In the genomic region with DNA sequence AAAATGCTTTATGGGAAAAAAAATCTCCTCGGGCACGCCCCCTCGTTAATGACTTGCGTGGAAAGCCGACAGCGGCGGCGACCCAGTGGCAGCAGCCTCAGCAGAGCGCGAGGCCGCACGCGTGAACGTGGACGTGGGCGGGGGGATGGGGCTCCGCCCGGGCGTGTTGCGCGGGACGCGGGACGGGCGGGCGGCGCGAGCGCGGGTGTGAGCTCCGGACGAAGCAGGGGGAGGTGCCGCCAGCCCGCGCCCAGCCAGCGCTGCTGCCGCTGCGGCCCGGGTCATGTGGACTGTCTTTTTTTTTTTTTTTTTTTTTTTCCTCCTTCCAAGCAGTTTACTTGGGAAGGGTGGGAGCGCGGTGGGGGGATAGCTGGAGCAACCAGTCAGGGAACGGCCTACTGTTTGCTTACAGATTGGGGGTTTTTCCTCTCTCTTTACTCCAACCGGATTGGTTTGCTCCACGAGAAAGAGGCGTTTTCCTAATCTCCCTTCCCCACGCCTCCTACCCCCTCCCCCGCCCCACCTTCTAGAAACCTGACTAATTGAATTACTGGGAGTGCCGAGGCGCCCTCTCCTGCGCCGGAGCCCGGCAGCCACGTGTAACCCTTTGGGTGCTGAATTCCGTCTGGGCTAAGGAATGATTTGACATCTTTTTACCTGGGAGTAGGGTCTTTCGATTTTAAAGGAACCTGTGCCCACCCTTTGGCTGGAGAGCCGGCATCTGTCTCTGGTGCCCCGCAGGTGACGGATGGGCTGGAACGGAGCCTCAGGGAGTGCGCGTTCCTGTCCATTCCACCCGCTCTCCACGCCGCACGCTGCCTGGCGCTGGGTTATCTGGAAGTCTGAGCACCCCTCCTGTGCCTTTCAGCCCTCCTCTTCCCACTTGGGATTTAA, we compare ENCODE assay signal across 8 cellular contexts.
DNase-seq lines count a peak whose midpoint lies in the region; ATAC-seq and TF ChIP-seq lines count a peak whose summit lies in the region.

No MANE protein-coding gene starts in this region.

- peaks cover 36% of the 10 kb centered on the region for H3K27me3 Mint-ChIP-seq in activated naive CD8-positive, alpha-beta T cell
- no peaks in the 10 kb centered on the region for H3K27me3 Mint-ChIP-seq in nephron progenitor cell (ENCODE audit: low read depth, poor library complexity)

- no peaks in the 10 kb centered on the region for H3K9me3 Mint-ChIP-seq in activated naive CD8-positive, alpha-beta T cell (ENCODE audit: low read depth)
- H3K9me3 Mint-ChIP-seq in nephron progenitor cell = no peaks in the 10 kb centered on the region

- H3K27ac Mint-ChIP-seq in activated naive CD8-positive, alpha-beta T cell = peak overlapping the region; percentile 50
- H3K27ac Mint-ChIP-seq in nephron progenitor cell = peak overlapping the region; percentile 95

- no peaks in the 10 kb centered on the region for H3K36me3 Mint-ChIP-seq in activated naive CD8-positive, alpha-beta T cell
- no peaks in the 10 kb centered on the region for H3K36me3 Mint-ChIP-seq in nephron progenitor cell (ENCODE audit: low read depth)

- DNase-seq in COR-L47 (lab: John Stamatoyannopoulos, UW) = peak; percentile 95
- peak; percentile 86 to 94 for DNase-seq in NCI-H524 (lab: John Stamatoyannopoulos, UW)
- peak; percentile 62 for DNase-seq in globus pallidus (ENCODE audit: low spot score)
- DNase-seq in nephron progenitor cell = peak; percentile 85

- ATAC-seq in HG02759 (IDR thresholded peaks at IDR 0.05; ENCODE audit: unreplicated experiment) = peak; percentile 16
- ATAC-seq in HG03460 (IDR thresholded peaks at IDR 0.05; ENCODE audit: unreplicated experiment) = no peak
- ATAC-seq in GM21825 (IDR thresholded peaks at IDR 0.05; ENCODE audit: unreplicated experiment) = no peak

- TF ChIP-seq CTCF in nephron progenitor cell (IDR thresholded peaks at IDR 0.05) = no peak

- H3K4me1 Mint-ChIP-seq in activated naive CD8-positive, alpha-beta T cell (ENCODE audit: low read depth) = peaks cover 26% of the 10 kb centered on the region
- peaks cover 57% of the 10 kb centered on the region for H3K4me1 Mint-ChIP-seq in nephron progenitor cell

- peak overlapping the region; percentile 83 for H3K4me3 Mint-ChIP-seq in activated naive CD8-positive, alpha-beta T cell
- peak overlapping the region; percentile 94 for H3K4me3 Mint-ChIP-seq in nephron progenitor cell
